In the genomic region with DNA sequence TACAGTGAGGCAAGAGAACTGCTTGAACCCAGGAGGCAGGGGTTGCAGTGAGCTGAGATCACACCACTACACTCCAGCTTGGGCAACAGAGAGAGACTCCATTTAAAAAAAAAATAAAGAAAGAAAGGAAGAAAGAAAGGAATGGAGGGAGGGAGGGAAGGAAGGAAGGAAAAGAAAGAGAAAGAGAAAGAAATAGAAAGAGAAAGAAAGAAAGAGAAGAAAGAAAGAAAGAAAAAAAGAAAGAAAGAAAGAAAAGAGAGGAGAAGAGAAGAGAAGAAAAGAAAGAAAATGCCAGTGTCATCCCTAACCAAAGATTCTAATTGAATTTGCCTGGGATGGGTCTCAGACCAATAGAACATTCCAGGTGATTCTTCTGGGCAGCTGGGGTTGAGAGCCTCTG, we compare ENCODE assay signal across 23 cellular contexts. TPM values are rescaled to one million over a fixed set of nuclear protein-coding genes. Genes with fewer than 3 reads are reported as not detected.
DNase-seq lines count a peak whose midpoint lies in the region; ATAC-seq, FAIRE-seq and TF ChIP-seq lines count a peak whose summit lies in the region.
"Had no signal": no experiment of that assay in that cellular context is flagged by ENCODE, and none has a peak within 500 bp of the region (broad histone marks: within the 10 kb centered on the region; RNA-seq: fewer than 3 reads in every experiment).

No MANE protein-coding gene starts in this region.

- H4K20me1 ChIP-seq in HepG2 (ENCODE audit: insufficient read depth, low read length), result no peaks in the 10 kb centered on the region
- H4K20me1 ChIP-seq: BLaER1 had no signal

- DNase-seq in HepG2 (ENCODE audit: low spot score) (no peak), spleen (no peak)
- DNase-seq in effector memory CD4-positive, alpha-beta T cell, result no peak
- DNase-seq: DMS 273 treated with DMSO at 0.1 percent for 48 hours, IMR-90, Karpas-422, MG63, NCI-H1092, NCI-H2029 treated with DMSO at 0.1 percent for 48 hours, NCI-H446 treated with DMSO at 0.1 percent for 48 hours, NCI-H69, SHP77 had no signal

- TF ChIP-seq EP300 in HepG2 (IDR thresholded peaks at IDR 0.05; ENCODE audit: low read depth in 2 of 2, low read length in 2 of 2) (no peak), HepG2 (CRISPR knock-in tag; IDR thresholded peaks at IDR 0.05; ENCODE audit: borderline replicate concordance) (no peak)

- H3K4me3 ChIP-seq in HEK293 (ENCODE audit: low read depth, low read length) (no peak overlapping the region), HepG2 (replicated peaks in 1 of 3; ENCODE audit: insufficient read depth in 1 of 3, low read depth in 2 of 3, low read length in 3 of 3) (no peak overlapping the region), spleen (peak overlapping the region in 1 of 8 donors; percentile 59)
- H3K4me3 ChIP-seq in effector memory CD4-positive, alpha-beta T cell (ENCODE audit: insufficient read depth, low read depth, low read length, poor library complexity, severe bottlenecking), result no peak overlapping the region
- H3K4me3 ChIP-seq: BLaER1, MG63 had no signal

- H2AFZ ChIP-seq in HepG2 (ENCODE audit: low read length), result no peak overlapping the region

- TF ChIP-seq CTCF in 22Rv1 (IDR thresholded peaks at IDR 0.05) (no peak), HEK293 (tag by site-specific recombination; IDR thresholded peaks at IDR 0.05) (no peak), HepG2 (CRISPR knock-in tag; IDR thresholded peaks at IDR 0.05) (no peak), spleen (IDR thresholded peaks at IDR 0.05 in 8 of 11, conservative IDR thresholded peaks at IDR 0.05 in 3 of 11) (no peak)

- H3K27ac ChIP-seq in 22Rv1 (peak overlapping the region; percentile 50), HEK293 (ENCODE audit: extremely low read depth, low read depth, low read length) (no peak overlapping the region), HepG2 (ENCODE audit: extremely low read length, insufficient read depth, low read length) (no peak overlapping the region), spleen (peak overlapping the region in 7 of 8 donors; percentile 77 to 93 (median 85))
- H3K27ac ChIP-seq in effector memory CD4-positive, alpha-beta T cell (ENCODE audit: insufficient read depth, low read length, poor library complexity, severe bottlenecking), result no peak overlapping the region
- H3K27ac ChIP-seq: BLaER1, SK-N-MC had no signal

- in situ Hi-C loops in HepG2 (cut with HindIII; ENCODE audit: extremely low pct_ligation_motif_present, low pct_unique_long_range_greater_than_20kb), result no loop called here

- no TSS peak for BruUV-seq in HepG2 (replicated peaks; lab: Mats Ljungman, UMichigan)

- TF ChIP-seq RAD21 in HepG2 (CRISPR knock-in tag; IDR thresholded peaks at IDR 0.05), result no peak

- no peak for FAIRE-seq in HepG2 (lab: Jason Lieb, UNC)
- FAIRE-seq: A204.1, G401.6, H1 had no signal

- H3K36me3 ChIP-seq in HEK293 (ENCODE audit: control insufficient read depth in 2 of 2, insufficient read depth in 1 of 2, low read length in 2 of 2) (no peaks in the 10 kb centered on the region), HepG2 (replicated peaks in 1 of 2; ENCODE audit: control insufficient read depth in 1 of 2, insufficient read depth in 2 of 2, low read length in 2 of 2) (no peaks in the 10 kb centered on the region), spleen (no peaks in the 10 kb centered on the region)
- H3K36me3 ChIP-seq in effector memory CD4-positive, alpha-beta T cell (ENCODE audit: control insufficient read depth, insufficient read depth, low read length), result no peaks in the 10 kb centered on the region
- H3K36me3 ChIP-seq: BLaER1, MG63 had no signal

- TF ChIP-seq POLR2A in HepG2 (IDR thresholded peaks at IDR 0.05; ENCODE audit: insufficient read depth in 1 of 2, low read depth in 2 of 2, low read length in 2 of 2) (no peak), spleen (IDR thresholded peaks at IDR 0.05) (no peak)

- peaks cover 3 to 21% of the 10 kb centered on the region in 2 experiments; a peak in 2 of 5 replicates for H3K27me3 ChIP-seq in HepG2 (ENCODE audit: control insufficient read depth in 1 of 2, insufficient read depth in 2 of 2, low read length in 2 of 2)
- H3K27me3 ChIP-seq in spleen (replicated peaks in 1 of 7), result no peaks in the 10 kb centered on the region
- no peaks in the 10 kb centered on the region for H3K27me3 ChIP-seq in effector memory CD4-positive, alpha-beta T cell (replicated peaks; ENCODE audit: control insufficient read depth, insufficient read depth, low read length, poor library complexity, severe bottlenecking)
- H3K27me3 ChIP-seq: BLaER1, MG63 had no signal

- no peak overlapping the region for H3K9ac ChIP-seq in HepG2 (ENCODE audit: insufficient read depth, low read depth, low read length)
- H3K9ac ChIP-seq: BLaER1 had no signal

- no peaks in the 10 kb centered on the region for H3K4me1 ChIP-seq in HEK293 (ENCODE audit: control insufficient read depth, insufficient read depth, low read length)
- peaks cover 31% of the 10 kb centered on the region for H3K4me1 ChIP-seq in HepG2 (ENCODE audit: insufficient read depth, low read length)
- peaks cover 2 to 45% (median 30%) of the 10 kb centered on the region in 6 donors for H3K4me1 ChIP-seq in spleen
- no peaks in the 10 kb centered on the region for H3K4me1 ChIP-seq in effector memory CD4-positive, alpha-beta T cell (ENCODE audit: control insufficient read depth, insufficient read depth, low read length, poor library complexity, severe bottlenecking)

- intact Hi-C loops in HepG2 (cut with micrococcal nuclease; ENCODE audit: unreplicated experiment) (no loop called here), spleen (cut with DNase I; ENCODE audit: low total_unique reads) (no loop called here)

- no peaks in the 10 kb centered on the region for H3K79me2 ChIP-seq in HepG2 (ENCODE audit: insufficient read depth, low read length)

- CTCF ChIA-PET in HEK293 (lab: Yijun Ruan, JAX) (interaction anchor here (1.2 to 1.3 kb wide), 2 partner anchors 9 to 93 kb away, joined by 3 to 6 read pairs; no protein-coding TSS in a partner anchor), HepG2 (lab: Yijun Ruan, JAX; ENCODE audit: low intra/inter-chr PET ratio, low total read pairs) (no interaction called here)

- no peak for ATAC-seq in HepG2
- ATAC-seq in HG03025 (IDR thresholded peaks at IDR 0.05; ENCODE audit: low FRiP score, unreplicated experiment), result no peak
- no peak for ATAC-seq in esophagus mucosa

- H3K9me3 ChIP-seq in HEK293 (ENCODE audit: control insufficient read depth, insufficient read depth, low read depth, low read length), result no peaks in the 10 kb centered on the region
- H3K9me3 ChIP-seq in HepG2 (ENCODE audit: low read length), result no peaks in the 10 kb centered on the region
- no peaks in the 10 kb centered on the region for H3K9me3 ChIP-seq in spleen
- H3K9me3 ChIP-seq in effector memory CD4-positive, alpha-beta T cell (ENCODE audit: control insufficient read depth, low read length), result no peaks in the 10 kb centered on the region
- H3K9me3 ChIP-seq: BLaER1, MG63 had no signal

- POLR2A ChIA-PET in HEK293 (lab: Yijun Ruan, JAX) (no interaction called here), HepG2 (lab: Yijun Ruan, JAX) (no interaction called here)

- H3K4me2 ChIP-seq in HepG2 (ENCODE audit: low read depth, low read length), result no peak overlapping the region
- H3K4me2 ChIP-seq: BLaER1 had no signal

TF ChIP-seq in HepG2, 621 proteins besides CTCF, POLR2A, EP300 and RAD21:
- 0 out of 2 replicates have a peak, but pooled peaks have one; percentile 15 for TF ChIP-seq ATM (IDR thresholded peaks at IDR 0.05; ENCODE audit: borderline replicate concordance)
- TF ChIP-seq POGZ (CRISPR knock-in tag; IDR thresholded peaks at IDR 0.05), result no peak

RNA-seq across cellular contexts. Expression of gene TGM3, which starts 4.2 kb away (rescaled TPM):
- total RNA-seq in HepG2 (2016; rRNA removed; fragmentation: Illumina TruSeq; extraction: Trizol), result not detected in 2 replicates
- not detected in 2 replicates for total RNA-seq in HepG2 (2016; cell fraction: cytosol; rRNA removed; fragmentation: Illumina TruSeq; extraction: Trizol; ENCODE audit: low read depth)
- not detected in 2 replicates for total RNA-seq in HepG2 (2016; cell fraction: insoluble cytoplasmic fraction; rRNA removed; fragmentation: Illumina TruSeq; extraction: Trizol)
- total RNA-seq in HepG2 (2016; cell fraction: membrane; rRNA removed; fragmentation: Illumina TruSeq; extraction: Trizol), result not detected in 2 replicates
- total RNA-seq in HepG2 (2016; cell fraction: nucleus; rRNA removed; fragmentation: Illumina TruSeq; extraction: Trizol), result not detected in 2 replicates
- not detected in 2 replicates for polyA plus RNA-seq in HepG2 (2011; rRNA removed)
- not detected in 2 replicates for polyA plus RNA-seq in HepG2 (2011; cell fraction: cytosol; rRNA removed)
- polyA plus RNA-seq in HepG2 (2011; cell fraction: nucleus; rRNA removed), result not detected in 2 replicates
- polyA plus RNA-seq in HepG2 (2012), result not detected in 2 replicates
- not detected in 2 replicates for polyA plus RNA-seq in HepG2 (2016; cell fraction: cytosol; fragmentation: Illumina TruSeq; extraction: Trizol; ENCODE audit: low read depth)
- polyA plus RNA-seq in HepG2 (2016; cell fraction: insoluble cytoplasmic fraction; fragmentation: Illumina TruSeq; extraction: Trizol; ENCODE audit: low read depth), result not detected in 2 replicates
- not detected in 2 replicates for polyA plus RNA-seq in HepG2 (2016; cell fraction: membrane; fragmentation: Illumina TruSeq; extraction: Trizol; ENCODE audit: low read depth)
- not detected in 2 replicates for polyA plus RNA-seq in HepG2 (2016; cell fraction: nucleus; fragmentation: Illumina TruSeq; extraction: Trizol; ENCODE audit: insufficient read depth, low read depth)
- polyA minus RNA-seq in HepG2 (2011; rRNA and poly(A)+ RNA removed; ENCODE audit: low replicate concordance), result not detected in 2 replicates
- not detected in 2 replicates for polyA minus RNA-seq in HepG2 (2011; cell fraction: cytosol; rRNA and poly(A)+ RNA removed)
- not detected in 2 replicates for polyA minus RNA-seq in HepG2 (2011; cell fraction: nucleus; rRNA and poly(A)+ RNA removed)
- total RNA-seq in spleen, result under 1 TPM in 4 of 7 donors, not detected in 3; 0.40 to 0.57 (median 0.50) TPM
- polyA plus RNA-seq in spleen, result under 1 TPM; 0.09 to 0.64 (median 0.33) TPM
- 1,379 TPM for total RNA-seq in esophagus mucosa
- total RNA-seq: H1, HT-29, IMR-90, RPMI7951 had no signal
- polyA plus RNA-seq: IMR-90 had no signal

Comparison
In these comparisons a context has a peak if more than half of its experiments do, and no peak if none do; other contexts are left out.
1. H3K27ac ChIP-seq: peak in 22Rv1 (single experiment) and spleen (7 of 8); none in HEK293 (single experiment), HepG2 (single experiment) and effector memory CD4-positive, alpha-beta T cell (single experiment).
2. RNA of gene TGM3, which starts 4.2 kb away (total RNA-seq): 1,379 TPM in esophagus mucosa (single experiment); 0.40 to 0.57 TPM in spleen and not detected in HepG2; every median in the first group is over 100 times any median in the second.